1 cellular context compared by ENCODE assay signal in the genomic region with DNA sequence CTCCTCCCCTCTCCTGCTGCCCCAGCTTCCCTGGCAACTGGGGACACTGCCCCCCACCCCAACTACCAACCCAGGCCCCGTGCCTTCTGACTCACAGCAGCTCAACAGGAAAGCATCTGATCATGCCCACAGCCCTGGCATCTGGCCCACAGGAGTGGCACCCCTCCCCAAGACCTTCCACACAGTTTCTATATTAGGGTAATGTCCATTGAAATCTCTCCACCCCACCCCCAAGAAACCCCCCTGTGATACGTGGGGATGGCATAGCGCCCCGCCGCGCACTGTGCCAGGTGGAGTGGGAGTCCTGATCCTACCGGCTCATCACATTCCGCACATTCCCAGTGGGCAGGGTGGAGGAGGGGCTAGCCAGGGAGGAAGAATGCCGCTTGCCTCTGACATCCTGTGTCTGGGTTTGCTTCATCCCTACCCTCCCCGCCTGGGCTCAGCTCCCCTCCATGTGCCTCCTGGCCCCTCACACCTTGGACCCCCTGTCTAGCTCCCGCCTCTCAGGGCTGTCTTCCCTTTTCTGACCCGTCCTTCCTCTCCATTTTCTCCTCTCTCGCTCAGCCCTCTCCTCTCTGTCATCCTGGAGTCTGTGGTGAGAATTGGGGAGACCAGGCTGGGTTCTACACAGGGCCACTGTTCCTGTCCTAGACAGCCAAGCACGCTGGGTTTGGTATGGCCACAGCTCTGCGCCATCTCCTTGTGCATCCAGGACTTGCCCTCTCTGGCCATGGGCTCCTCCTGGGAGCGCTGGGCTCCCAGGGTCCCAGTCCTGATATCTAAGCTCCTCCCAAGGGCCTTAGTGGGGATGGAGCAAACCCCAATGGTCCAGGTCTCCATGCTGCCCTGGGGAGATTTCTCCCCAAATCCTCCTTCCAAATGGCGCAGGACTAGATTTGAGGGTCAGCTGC.
TF ChIP-seq lines count a peak whose summit lies in the region.

No MANE protein-coding gene starts in this region.

TF ChIP-seq in GM23338, 12 proteins besides CTCF, POLR2A, EP300 and RAD21 (continued from another document):
- TF ChIP-seq, protein P1, sequence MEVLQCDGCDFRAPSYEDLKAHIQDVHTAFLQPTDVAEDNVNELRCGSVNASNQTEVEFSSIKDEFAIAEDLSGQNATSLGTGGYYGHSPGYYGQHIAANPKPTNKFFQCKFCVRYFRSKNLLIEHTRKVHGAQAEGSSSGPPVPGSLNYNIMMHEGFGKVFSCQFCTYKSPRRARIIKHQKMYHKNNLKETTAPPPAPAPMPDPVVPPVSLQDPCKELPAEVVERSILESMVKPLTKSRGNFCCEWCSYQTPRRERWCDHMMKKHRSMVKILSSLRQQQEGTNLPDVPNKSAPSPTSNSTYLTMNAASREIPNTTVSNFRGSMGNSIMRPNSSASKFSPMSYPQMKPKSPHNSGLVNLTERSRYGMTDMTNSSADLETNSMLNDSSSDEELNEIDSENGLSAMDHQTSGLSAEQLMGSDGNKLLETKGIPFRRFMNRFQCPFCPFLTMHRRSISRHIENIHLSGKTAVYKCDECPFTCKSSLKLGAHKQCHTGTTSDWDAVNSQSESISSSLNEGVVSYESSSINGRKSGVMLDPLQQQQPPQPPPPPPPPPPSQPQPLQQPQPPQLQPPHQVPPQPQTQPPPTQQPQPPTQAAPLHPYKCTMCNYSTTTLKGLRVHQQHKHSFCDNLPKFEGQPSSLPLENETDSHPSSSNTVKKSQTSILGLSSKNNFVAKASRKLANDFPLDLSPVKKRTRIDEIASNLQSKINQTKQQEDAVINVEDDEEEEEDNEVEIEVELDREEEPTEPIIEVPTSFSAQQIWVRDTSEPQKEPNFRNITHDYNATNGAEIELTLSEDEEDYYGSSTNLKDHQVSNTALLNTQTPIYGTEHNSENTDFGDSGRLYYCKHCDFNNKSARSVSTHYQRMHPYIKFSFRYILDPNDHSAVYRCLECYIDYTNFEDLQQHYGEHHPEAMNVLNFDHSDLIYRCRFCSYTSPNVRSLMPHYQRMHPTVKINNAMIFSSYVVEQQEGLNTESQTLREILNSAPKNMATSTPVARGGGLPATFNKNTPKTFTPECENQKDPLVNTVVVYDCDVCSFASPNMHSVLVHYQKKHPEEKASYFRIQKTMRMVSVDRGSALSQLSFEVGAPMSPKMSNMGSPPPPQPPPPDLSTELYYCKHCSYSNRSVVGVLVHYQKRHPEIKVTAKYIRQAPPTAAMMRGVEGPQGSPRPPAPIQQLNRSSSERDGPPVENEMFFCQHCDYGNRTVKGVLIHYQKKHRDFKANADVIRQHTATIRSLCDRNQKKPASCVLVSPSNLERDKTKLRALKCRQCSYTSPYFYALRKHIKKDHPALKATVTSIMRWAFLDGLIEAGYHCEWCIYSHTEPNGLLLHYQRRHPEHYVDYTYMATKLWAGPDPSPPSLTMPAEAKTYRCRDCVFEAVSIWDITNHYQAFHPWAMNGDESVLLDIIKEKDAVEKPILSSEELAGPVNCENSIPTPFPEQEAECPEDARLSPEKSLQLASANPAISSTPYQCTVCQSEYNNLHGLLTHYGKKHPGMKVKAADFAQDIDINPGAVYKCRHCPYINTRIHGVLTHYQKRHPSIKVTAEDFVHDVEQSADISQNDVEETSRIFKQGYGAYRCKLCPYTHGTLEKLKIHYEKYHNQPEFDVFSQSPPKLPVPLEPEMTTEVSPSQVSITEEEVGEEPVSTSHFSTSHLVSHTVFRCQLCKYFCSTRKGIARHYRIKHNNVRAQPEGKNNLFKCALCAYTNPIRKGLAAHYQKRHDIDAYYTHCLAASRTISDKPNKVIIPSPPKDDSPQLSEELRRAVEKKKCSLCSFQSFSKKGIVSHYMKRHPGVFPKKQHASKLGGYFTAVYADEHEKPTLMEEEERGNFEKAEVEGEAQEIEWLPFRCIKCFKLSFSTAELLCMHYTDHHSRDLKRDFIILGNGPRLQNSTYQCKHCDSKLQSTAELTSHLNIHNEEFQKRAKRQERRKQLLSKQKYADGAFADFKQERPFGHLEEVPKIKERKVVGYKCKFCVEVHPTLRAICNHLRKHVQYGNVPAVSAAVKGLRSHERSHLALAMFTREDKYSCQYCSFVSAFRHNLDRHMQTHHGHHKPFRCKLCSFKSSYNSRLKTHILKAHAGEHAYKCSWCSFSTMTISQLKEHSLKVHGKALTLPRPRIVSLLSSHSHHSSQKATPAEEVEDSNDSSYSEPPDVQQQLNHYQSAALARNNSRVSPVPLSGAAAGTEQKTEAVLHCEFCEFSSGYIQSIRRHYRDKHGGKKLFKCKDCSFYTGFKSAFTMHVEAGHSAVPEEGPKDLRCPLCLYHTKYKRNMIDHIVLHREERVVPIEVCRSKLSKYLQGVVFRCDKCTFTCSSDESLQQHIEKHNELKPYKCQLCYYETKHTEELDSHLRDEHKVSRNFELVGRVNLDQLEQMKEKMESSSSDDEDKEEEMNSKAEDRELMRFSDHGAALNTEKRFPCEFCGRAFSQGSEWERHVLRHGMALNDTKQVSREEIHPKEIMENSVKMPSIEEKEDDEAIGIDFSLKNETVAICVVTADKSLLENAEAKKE (CRISPR knock-in tag; IDR thresholded peaks at IDR 0.05): no peak
- TF ChIP-seq ZNF331 (CRISPR knock-in tag; IDR thresholded peaks at IDR 0.05; ENCODE audit: low read depth) (no peak), ZNF114 (CRISPR knock-in tag; IDR thresholded peaks at IDR 0.05) (no peak), JUNB (IDR thresholded peaks at IDR 0.05; ENCODE audit: unreplicated experiment) (no peak), POLR2AphosphoS5 (IDR thresholded peaks at IDR 0.05; ENCODE audit: low read depth) (no peak)
- TF ChIP-seq, protein P2, sequence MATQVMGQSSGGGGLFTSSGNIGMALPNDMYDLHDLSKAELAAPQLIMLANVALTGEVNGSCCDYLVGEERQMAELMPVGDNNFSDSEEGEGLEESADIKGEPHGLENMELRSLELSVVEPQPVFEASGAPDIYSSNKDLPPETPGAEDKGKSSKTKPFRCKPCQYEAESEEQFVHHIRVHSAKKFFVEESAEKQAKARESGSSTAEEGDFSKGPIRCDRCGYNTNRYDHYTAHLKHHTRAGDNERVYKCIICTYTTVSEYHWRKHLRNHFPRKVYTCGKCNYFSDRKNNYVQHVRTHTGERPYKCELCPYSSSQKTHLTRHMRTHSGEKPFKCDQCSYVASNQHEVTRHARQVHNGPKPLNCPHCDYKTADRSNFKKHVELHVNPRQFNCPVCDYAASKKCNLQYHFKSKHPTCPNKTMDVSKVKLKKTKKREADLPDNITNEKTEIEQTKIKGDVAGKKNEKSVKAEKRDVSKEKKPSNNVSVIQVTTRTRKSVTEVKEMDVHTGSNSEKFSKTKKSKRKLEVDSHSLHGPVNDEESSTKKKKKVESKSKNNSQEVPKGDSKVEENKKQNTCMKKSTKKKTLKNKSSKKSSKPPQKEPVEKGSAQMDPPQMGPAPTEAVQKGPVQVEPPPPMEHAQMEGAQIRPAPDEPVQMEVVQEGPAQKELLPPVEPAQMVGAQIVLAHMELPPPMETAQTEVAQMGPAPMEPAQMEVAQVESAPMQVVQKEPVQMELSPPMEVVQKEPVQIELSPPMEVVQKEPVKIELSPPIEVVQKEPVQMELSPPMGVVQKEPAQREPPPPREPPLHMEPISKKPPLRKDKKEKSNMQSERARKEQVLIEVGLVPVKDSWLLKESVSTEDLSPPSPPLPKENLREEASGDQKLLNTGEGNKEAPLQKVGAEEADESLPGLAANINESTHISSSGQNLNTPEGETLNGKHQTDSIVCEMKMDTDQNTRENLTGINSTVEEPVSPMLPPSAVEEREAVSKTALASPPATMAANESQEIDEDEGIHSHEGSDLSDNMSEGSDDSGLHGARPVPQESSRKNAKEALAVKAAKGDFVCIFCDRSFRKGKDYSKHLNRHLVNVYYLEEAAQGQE (IDR thresholded peaks at IDR 0.05; ENCODE audit: unreplicated experiment): no peak
